Comparison of ENCODE assay signal across 24 cellular contexts in genomic region chr12:82176016-82176415, GRCh38.
DNase-seq lines count a peak whose midpoint lies in the region; ATAC-seq and TF ChIP-seq lines count a peak whose summit lies in the region.
"Had no signal": no experiment of that assay in that cellular context is flagged by ENCODE, and none has a peak within 500 bp of the region (broad histone marks: within the 10 kb centered on the region; RNA-seq: fewer than 3 reads in every experiment).

No MANE protein-coding gene starts in this region.

- no peaks in the 10 kb centered on the region for H3K9me3 ChIP-seq in GM23248 (ENCODE audit: low read depth)
- no peaks in the 10 kb centered on the region; the same call in 1 of the 2 replicates for H3K9me3 ChIP-seq in PC-3 (ENCODE audit: low read length)
- H3K9me3 ChIP-seq: SK-N-SH, tibial artery had no signal

- no peaks in the 10 kb centered on the region for H3F3A ChIP-seq in GM23248 (ENCODE audit: insufficient read depth)
- H3F3A ChIP-seq in PC-3 (ENCODE audit: low read length, unreplicated experiment) = no peaks in the 10 kb centered on the region

- ATAC-seq in PC-3 = no peak
- no peak for ATAC-seq in GM19035 (IDR thresholded peaks at IDR 0.05; ENCODE audit: unreplicated experiment)
- ATAC-seq: activated T-cell treated with anti-CD3 and anti-CD28 coated beads, Interleukin-2, amount 50 U/mL, for 4 hours; CD8-positive, alpha-beta T cell; esophagus mucosa; Panc1; stimulated activated naive CD8-positive, alpha-beta T cell treated with anti-CD3 and anti-CD28 coated beads, Interleukin-15, Interleukin-2, amounts not matched to agents 100 U/mL and 50 U/mL, for 24 hours had no signal

- H3K4me2 ChIP-seq in GM23248 (ENCODE audit: unreplicated experiment) (no peak overlapping the region), PC-3 (ENCODE audit: low read length) (no peak overlapping the region)
- H3K4me2 ChIP-seq: SK-N-SH had no signal

- H3K27ac ChIP-seq in GM23248 (no peak overlapping the region), PC-3 (ENCODE audit: low read length) (no peak overlapping the region)
- H3K27ac ChIP-seq: tibial artery had no signal

- H3K27me3 ChIP-seq in GM23248 (replicated peaks; ENCODE audit: insufficient read depth) = no peaks in the 10 kb centered on the region
- no peaks in the 10 kb centered on the region for H3K27me3 ChIP-seq in PC-3 (ENCODE audit: low read length)
- H3K27me3 ChIP-seq: tibial artery had no signal

- no peaks in the 10 kb centered on the region for H3K4me1 ChIP-seq in GM23248 (ENCODE audit: insufficient read depth)
- H3K4me1 ChIP-seq in PC-3 (ENCODE audit: insufficient read depth, low read length) = no peaks in the 10 kb centered on the region
- H3K4me1 ChIP-seq: tibial artery had no signal

- H3K79me2 ChIP-seq in GM23248 (ENCODE audit: insufficient read depth) (no peaks in the 10 kb centered on the region), PC-3 (ENCODE audit: low read length) (no peaks in the 10 kb centered on the region)

- BruUV-seq in PC-3 (replicated peaks; lab: Mats Ljungman, UMichigan) = no TSS peak

- H3K4me3 ChIP-seq in GM23248 (no peak overlapping the region), PC-3 (ENCODE audit: low read length) (no peak overlapping the region)
- H3K4me3 ChIP-seq: tibial artery had no signal

- H4K20me1 ChIP-seq in GM23248 (ENCODE audit: insufficient read depth) = no peaks in the 10 kb centered on the region
- H4K20me1 ChIP-seq in PC-3 (ENCODE audit: low read length) = no peaks in the 10 kb centered on the region

- intact Hi-C loops in PC-3 (cut with micrococcal nuclease) = no loop called here

- WGBS in GM23248 (ENCODE audit: low coverage in 1 of 2, low lambda C conversion rate in 2 of 2, missing lambda C conversion rate in 2 of 2), 2 experiments = 4 to 7% methylated on average over 4 of the region's 4 CpGs

- in situ Hi-C loops in GM23248 (cut with MboI) = no loop called here

- POLR2A ChIA-PET in PC-3 (lab: Charles Lee; ENCODE audit: unreplicated experiment) = no interaction called here

- H3K36me3 ChIP-seq in GM23248 (ENCODE audit: low read depth) (no peaks in the 10 kb centered on the region), PC-3 (ENCODE audit: low read depth, low read length) (no peaks in the 10 kb centered on the region)
- H3K36me3 ChIP-seq: tibial artery had no signal

- CTCF ChIA-PET in PC-3 (lab: Charles Lee) = no interaction called here

- TF ChIP-seq CTCF in PC-3 (conservative IDR thresholded peaks at IDR 0.05; ENCODE audit: low read depth, low read length) = no peak

- no peaks in the 10 kb centered on the region for H3K9me2 ChIP-seq in GM23248 (ENCODE audit: insufficient read depth)
- H3K9me2 ChIP-seq in PC-3 (replicated peaks; ENCODE audit: low read length) = no peaks in the 10 kb centered on the region
- H3K9me2 ChIP-seq: SK-N-SH had no signal

- H3K9ac ChIP-seq in GM23248 (no peak overlapping the region), PC-3 (ENCODE audit: low read length) (no peak overlapping the region)
- H3K9ac ChIP-seq: SK-N-SH had no signal

- no peak overlapping the region for H2AFZ ChIP-seq in GM23248
- H2AFZ ChIP-seq in PC-3 (ENCODE audit: low read length) = no peak overlapping the region

- DNase-seq in Ammon's horn (ENCODE audit: low spot score) (peak; percentile 15), GM23248 (peak; percentile 10), NCI-H748 (lab: John Stamatoyannopoulos, UW; ENCODE audit: unreplicated experiment) (peak; percentile 86), astrocyte of the hippocampus (ENCODE audit: low read depth, low spot score) (peak; percentile 12), PC-3 (no peak), middle frontal gyrus (ENCODE audit: extremely low spot score, low spot score) (no peak)
- DNase-seq: activated CD8-positive, alpha-beta memory T cell treated with anti-CD3 and anti-CD28 coated beads for 24 hours; activated naive CD4-positive, alpha-beta T cell treated with anti-CD3 and anti-CD28 coated beads for 36 hours; activated T-cell treated with anti-CD3 and anti-CD28 coated beads, Interleukin-2, amount 50 U/mL, for 4 hours; aorta; CD8-positive, alpha-beta T cell; cerebellar nuclear complex; effector CD8-positive, alpha-beta T cell; kidney glomerular epithelial cell; mammary epithelial cell; NCI-H1436 treated with DMSO at 0.1 percent for 48 hours; NCI-H524 treated with DMSO at 0.1 percent for 48 hours; SK-N-SH; stimulated activated CD4-positive, alpha-beta T cell treated with anti-CD3 and anti-CD28 coated beads, Interleukin-4, amount 100 ng/mL, for 1 hour; stimulated activated naive CD8-positive, alpha-beta T cell treated with anti-CD3 and anti-CD28 coated beads, Interleukin-15, Interleukin-2, amounts not matched to agents 100 U/mL and 50 U/mL, for 24 hours; tibial artery had no signal

Comparison
In these comparisons a context has a peak if more than half of its experiments do, and no peak if none do; other contexts are left out.
1. DNase-seq: peak in Ammon's horn (single experiment), GM23248 (single experiment), NCI-H748 (single experiment) and astrocyte of the hippocampus (single experiment); none in PC-3 (single experiment) and middle frontal gyrus (single experiment).